ENCODE assay signal across 12 cellular contexts in genomic region chr14:105059917-105060565, GRCh38. TPM values are rescaled to one million over a fixed set of nuclear protein-coding genes. Genes with fewer than 3 reads are reported as not detected.
DNase-seq lines count a peak whose midpoint lies in the region; ATAC-seq and TF ChIP-seq lines count a peak whose summit lies in the region.
"Had no signal": no experiment of that assay in that cellular context is flagged by ENCODE, and none has a peak within 500 bp of the region (broad histone marks: within the 10 kb centered on the region; RNA-seq: fewer than 3 reads in every experiment).

No MANE protein-coding gene starts in this region.

- intact Hi-C loops in thyroid gland (cut with DNase I), result no loop called here

- H3K27ac ChIP-seq in thyroid gland, result peak overlapping the region; percentile 12 to 87 (median 86)
- H3K27ac ChIP-seq: testis had no signal

- ATAC-seq in HG03025 (IDR thresholded peaks at IDR 0.05; ENCODE audit: low FRiP score, unreplicated experiment), result no peak

- H3K27ac Mint-ChIP-seq in immature natural killer cell, result peak overlapping the region; percentile 94 to 99 (median 98)

- H3K9me3 ChIP-seq in thyroid gland, result no peaks in the 10 kb centered on the region
- H3K9me3 ChIP-seq: SK-N-SH, testis had no signal

- TF ChIP-seq POLR2A in thyroid gland (IDR thresholded peaks at IDR 0.05), result no peak

- H3K4me1 Mint-ChIP-seq in immature natural killer cell, result peaks cover 61 to 69% of the 10 kb centered on the region in 2 donors

- H3K4me3 ChIP-seq in thyroid gland (replicated peaks in 1 of 3), result no peak overlapping the region
- H3K4me3 ChIP-seq: testis had no signal

- H3K9me3 Mint-ChIP-seq in immature natural killer cell, result no peaks in the 10 kb centered on the region

- H3K36me3 ChIP-seq in thyroid gland, result no peaks in the 10 kb centered on the region

- TF ChIP-seq CTCF in thyroid gland (IDR thresholded peaks at IDR 0.05), result no peak

- 81 to 95% methylated on average over 4 to 10 of the region's 16 CpGs for WGBS in thyroid gland, 2 donors

- H3K36me3 Mint-ChIP-seq in immature natural killer cell, result peaks cover 5 to 16% (median 8%) of the 10 kb centered on the region in 3 donors

- no peaks in the 10 kb centered on the region for H3K27me3 ChIP-seq in thyroid gland
- H3K27me3 ChIP-seq: testis had no signal

- H3K4me3 Mint-ChIP-seq in immature natural killer cell, result peak overlapping the region; percentile 91 to 94 (median 94)

- DNase-seq in activated naive CD4-positive, alpha-beta T cell treated with Interleukin-2 at 50 U/mL for 16 hours, result peak; percentile 27
- DNase-seq in activated naive CD4-positive, alpha-beta T cell (lab: John Stamatoyannopoulos, UW), result no peak
- DNase-seq in activated T-cell treated with anti-CD3 and anti-CD28 coated beads, Interleukin-2, amount 50 U/mL, for 48 hours, result peak; percentile 54 to 67
- no peak for DNase-seq in immature natural killer cell
- DNase-seq in thyroid gland, result no peak
- no peak for DNase-seq in hypothalamus (lab: John Stamatoyannopoulos, UW)
- DNase-seq in dedifferentiated amniotic fluid mesenchymal stem cell (ENCODE audit: extremely low spot score), result no peak
- DNase-seq: NCI-H748 treated with DMSO at 0.1 percent for 48 hours, SK-N-SH, testis had no signal

- H3K4me1 ChIP-seq in thyroid gland, result peaks cover 40 to 50% of the 10 kb centered on the region in 2 donors
- H3K4me1 ChIP-seq: testis had no signal

- peaks cover 0 to 23% (median 10%) of the 10 kb centered on the region in 3 donors for H3K27me3 Mint-ChIP-seq in immature natural killer cell (ENCODE audit: low read depth in 3 of 3)

RNA-seq across cellular contexts. Expression of gene GPR132, which starts 5.2 kb away (rescaled TPM):
- polyA plus RNA-seq in immature natural killer cell, result 10 to 100 TPM in 1 of 3 donors, 1 to 10 TPM in 2; 5.8 to 25.6 (median 8.4) TPM
- total RNA-seq in thyroid gland, result 1 to 10 TPM; 1.0 to 4.6 (median 2.1) TPM
- total RNA-seq: G401 had no signal
- polyA plus RNA-seq: SK-N-SH had no signal

RNA-seq across cellular contexts. Expression of gene CDCA4, which starts 39.2 kb away (rescaled TPM):
- polyA plus RNA-seq in immature natural killer cell, result 10 to 100 TPM; 14.5 to 18.3 (median 14.6) TPM
- total RNA-seq in thyroid gland, result 1 to 10 TPM; 5.8 to 8.1 (median 7.3) TPM

Comparison
In these comparisons a context has a peak if more than half of its experiments do, and no peak if none do; other contexts are left out.
1. DNase-seq: peak in activated naive CD4-positive, alpha-beta T cell treated with Interleukin-2 at 50 U/mL for 16 hours (single experiment) and activated T-cell treated with anti-CD3 and anti-CD28 coated beads, Interleukin-2, amount 50 U/mL, for 48 hours (2 of 2); none in activated naive CD4-positive, alpha-beta T cell (0 of 4), immature natural killer cell (0 of 3), thyroid gland (0 of 2), hypothalamus (0 of 51) and dedifferentiated amniotic fluid mesenchymal stem cell (single experiment).